In the genomic region with DNA sequence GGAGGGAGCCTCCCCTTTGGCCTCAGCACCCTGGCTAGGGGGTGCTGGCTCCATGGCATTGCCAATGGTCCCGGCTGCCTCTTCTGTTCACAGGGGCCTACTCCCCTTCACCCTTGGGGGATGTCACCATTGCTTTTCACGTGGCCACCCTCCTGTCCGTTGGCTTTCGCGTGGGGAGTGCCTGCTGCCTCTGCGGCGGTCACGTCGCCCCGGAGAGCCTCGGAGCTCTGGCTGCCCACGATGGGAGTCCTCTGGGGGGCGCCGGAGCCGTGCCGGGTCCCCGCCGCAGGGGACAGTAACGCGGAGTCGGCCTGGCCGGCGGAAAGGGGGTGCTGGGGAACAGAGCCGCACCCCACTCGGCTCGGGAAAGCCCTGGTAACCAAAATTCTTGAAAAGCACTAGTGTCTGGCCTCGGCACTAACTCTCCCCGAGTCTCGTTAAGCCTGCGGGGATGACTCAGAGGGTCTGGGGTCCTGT, we compare ENCODE assay signal across 8 cellular contexts. TPM values are rescaled to one million over a fixed set of nuclear protein-coding genes. Genes with fewer than 3 reads are reported as not detected.
DNase-seq lines count a peak whose midpoint lies in the region; ATAC-seq and TF ChIP-seq lines count a peak whose summit lies in the region.

No MANE protein-coding gene starts in this region.

- peak overlapping the region; percentile 78 to 98 (median 96) for H3K27ac ChIP-seq in heart left ventricle

- 0 to 1% (median 1%) methylated on average over 21 to 30 of the region's 30 CpGs for WGBS in heart left ventricle, 4 donors

- no peaks in the 10 kb centered on the region for H3K27me3 Mint-ChIP-seq in activated naive CD4-positive, alpha-beta T cell treated with anti-CD3 and anti-CD28 coated beads for 36 hours (ENCODE audit: low read depth)

- intact Hi-C loops in activated naive CD4-positive, alpha-beta T cell treated with anti-CD3 and anti-CD28 coated beads for 36 hours (cut with micrococcal nuclease): loop anchor here (2.0 to 10.0 kb wide), 4 partner anchors 115 to 429 kb away; no protein-coding TSS in a partner anchor
- intact Hi-C loops in heart left ventricle (cut with DNase I) (loop anchor here in 8 of 10 donors (5.0 to 10.0 kb wide), 8 partner anchors 96 to 296 kb away; partner anchors contain the start of gene PERP (in 1 of the 8)), posterior vena cava (cut with DNase I) (loop anchor here (10.0 kb wide), 2 partner anchors 289 to 729 kb away; no protein-coding TSS in a partner anchor)

- H3K4me1 Mint-ChIP-seq in activated naive CD4-positive, alpha-beta T cell treated with anti-CD3 and anti-CD28 coated beads for 36 hours (ENCODE audit: low read depth): peaks cover 15% of the 10 kb centered on the region

- H3K36me3 ChIP-seq in heart left ventricle: peaks cover 0 to 32% (median 26%) of the 10 kb centered on the region in 9 donors

- peaks cover 12% of the 10 kb centered on the region for H3K36me3 Mint-ChIP-seq in activated naive CD4-positive, alpha-beta T cell treated with anti-CD3 and anti-CD28 coated beads for 36 hours (ENCODE audit: low read depth)

- H3K4me3 ChIP-seq in heart left ventricle: peak overlapping the region; percentile 71 to 92 (median 83)

- H3K27ac Mint-ChIP-seq in activated naive CD4-positive, alpha-beta T cell treated with anti-CD3 and anti-CD28 coated beads for 36 hours: peak overlapping the region; percentile 69

- peaks cover 0 to 27% (median 14%) of the 10 kb centered on the region in 12 donors for H3K4me1 ChIP-seq in heart left ventricle

- POLR2A ChIA-PET in HEK293T (lab: Yijun Ruan, JAX): no interaction called here

- TF ChIP-seq CTCF in heart left ventricle (IDR thresholded peaks at IDR 0.05): peak in 6 of 12 donors; percentile 4 to 45 (median 30)

- CTCF ChIA-PET in HEK293T (lab: Yijun Ruan, JAX): interaction anchor here (1.0 to 2.5 kb wide), 5 partner anchors 10 to 287 kb away, joined by 3 to 9 read pairs (median 3); no protein-coding TSS in a partner anchor
- CTCF ChIA-PET in activated naive CD4-positive, alpha-beta T cell treated with anti-CD3 and anti-CD28 coated beads for 36 hours (lab: Charles Lee): interaction anchor here (0.6 to 2.9 kb wide), 6 partner anchors 15 to 1636 kb away, joined by 3 to 10 read pairs (median 4); no protein-coding TSS in a partner anchor

- no peaks in the 10 kb centered on the region for H3K9me3 ChIP-seq in heart left ventricle

- TF ChIP-seq POLR2A in heart left ventricle (IDR thresholded peaks at IDR 0.05): no peak

- peak; percentile 25 to 56 (median 46) for ATAC-seq in heart left ventricle

- peak overlapping the region; percentile 79 for H3K4me3 Mint-ChIP-seq in activated naive CD4-positive, alpha-beta T cell treated with anti-CD3 and anti-CD28 coated beads for 36 hours

- H3K9me3 Mint-ChIP-seq in activated naive CD4-positive, alpha-beta T cell treated with anti-CD3 and anti-CD28 coated beads for 36 hours: no peaks in the 10 kb centered on the region

- DNase-seq in DMS79 treated with DMSO at 0.1 percent for 48 hours (lab: John Stamatoyannopoulos, UW) (peak; percentile 61), DMS79 (lab: John Stamatoyannopoulos, UW) (no peak), HEK293T (ENCODE audit: extremely low spot score) (peak; percentile 52), NCI-H2171 (lab: John Stamatoyannopoulos, UW) (peak; percentile 37), heart left ventricle (peak; percentile 53 to 80 (median 62)), posterior vena cava (ENCODE audit: low spot score) (peak; percentile 83), COR-L47 (lab: John Stamatoyannopoulos, UW) (no peak)
- peak; percentile 48 for DNase-seq in activated naive CD4-positive, alpha-beta T cell treated with anti-CD3 and anti-CD28 coated beads for 36 hours

- H3K27me3 ChIP-seq in heart left ventricle: no peaks in the 10 kb centered on the region

TF ChIP-seq in HEK293T, 16 proteins besides CTCF, POLR2A, EP300 and RAD21:
- no peak for TF ChIP-seq LEF1 (IDR thresholded peaks at IDR 0.05; ENCODE audit: borderline replicate concordance)
- no peak for TF ChIP-seq HDGF (IDR thresholded peaks at IDR 0.05; ENCODE audit: borderline replicate concordance)
- TF ChIP-seq ZNF384 (IDR thresholded peaks at IDR 0.05): no peak
- no peak for TF ChIP-seq FOXM1 (IDR thresholded peaks at IDR 0.05; ENCODE audit: borderline replicate concordance)
- no peak for TF ChIP-seq CTBP1 (IDR thresholded peaks at IDR 0.05; ENCODE audit: borderline replicate concordance)
- no peak for TF ChIP-seq ELF4 (IDR thresholded peaks at IDR 0.05)

RNA-seq across cellular contexts. Expression of gene HEBP2, which starts 0.7 kb away (rescaled TPM):
- 10 to 100 TPM; 48.5 to 50.8 TPM for total RNA-seq in activated naive CD4-positive, alpha-beta T cell treated with anti-CD3 and anti-CD28 coated beads for 36 hours
- total RNA-seq in heart left ventricle (100 to 1,000 TPM in 4 of 9 donors, 10 to 100 TPM in 5; 45.1 to 110 (median 92.6) TPM), posterior vena cava (10 to 100 TPM; 61.0 to 78.9 TPM)
- polyA plus RNA-seq in heart left ventricle: 10 to 100 TPM; 20.3 to 52.1 TPM

RNA-seq across cellular contexts. Expression of gene SMIM28, which starts 25.7 kb away (rescaled TPM):
- total RNA-seq in activated naive CD4-positive, alpha-beta T cell treated with anti-CD3 and anti-CD28 coated beads for 36 hours: not detected
- not detected for total RNA-seq in heart left ventricle
- polyA plus RNA-seq in heart left ventricle: not detected
- total RNA-seq in posterior vena cava: not detected

Comparison
In these comparisons a context has a peak if more than half of its experiments do, and no peak if none do; other contexts are left out.
1. DNase-seq: peak in DMS79 treated with DMSO at 0.1 percent for 48 hours (single experiment), HEK293T (single experiment), NCI-H2171 (single experiment), activated naive CD4-positive, alpha-beta T cell treated with anti-CD3 and anti-CD28 coated beads for 36 hours (single experiment), heart left ventricle (5 of 5) and posterior vena cava (single experiment); none in DMS79 (single experiment) and COR-L47 (single experiment).